ENCODE assay signal across 11 cellular contexts in the genomic region with DNA sequence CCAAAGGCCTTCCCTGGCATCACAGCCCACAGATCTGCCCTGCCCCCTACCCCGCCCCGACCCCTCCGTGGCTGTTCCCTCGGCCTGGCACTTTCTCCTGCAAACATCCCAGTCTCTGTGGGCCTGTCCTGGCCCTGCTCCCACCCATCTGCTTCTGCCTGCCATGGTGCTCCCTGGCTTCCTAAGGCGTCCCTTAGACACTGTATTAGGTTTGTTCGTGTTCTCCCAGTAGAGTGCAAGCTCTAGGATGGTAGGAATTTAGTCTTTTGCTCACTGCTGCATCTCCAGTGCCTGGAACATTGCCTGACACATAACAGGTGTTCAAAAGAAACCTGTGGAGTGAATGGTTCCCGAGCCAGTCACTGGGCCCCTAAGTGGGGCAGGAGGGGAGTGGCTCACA.
"Had no signal": no experiment of that assay in that cellular context is flagged by ENCODE, and none has a peak within 500 bp of the region (broad histone marks: within the 10 kb centered on the region; RNA-seq: fewer than 3 reads in every experiment).

No MANE protein-coding gene starts in this region.

- H3K27ac Mint-ChIP-seq: T-cell had no signal

- H3K27me3 Mint-ChIP-seq: T-cell had no signal

- ATAC-seq: gastroesophageal sphincter, left ventricle myocardium superior, pancreas, T-cell had no signal

- H3K4me3 Mint-ChIP-seq: neural crest cell, T-cell had no signal

- H3K9me3 Mint-ChIP-seq: neural crest cell, T-cell had no signal

- DNase-seq: activated CD4-positive, alpha-beta T cell treated with anti-CD3 and anti-CD28 coated beads, Interleukin-2, amount 50 U/mL, for 1 hour; central memory CD4-positive, alpha-beta T cell; dermis blood vessel endothelial cell; kidney; left ventricle myocardium superior; pancreas; retina; T-cell; thyroid gland had no signal

- H3K4me1 Mint-ChIP-seq: neural crest cell had no signal
